Comparison of ENCODE assay signal across 20 cellular contexts in the genomic region with DNA sequence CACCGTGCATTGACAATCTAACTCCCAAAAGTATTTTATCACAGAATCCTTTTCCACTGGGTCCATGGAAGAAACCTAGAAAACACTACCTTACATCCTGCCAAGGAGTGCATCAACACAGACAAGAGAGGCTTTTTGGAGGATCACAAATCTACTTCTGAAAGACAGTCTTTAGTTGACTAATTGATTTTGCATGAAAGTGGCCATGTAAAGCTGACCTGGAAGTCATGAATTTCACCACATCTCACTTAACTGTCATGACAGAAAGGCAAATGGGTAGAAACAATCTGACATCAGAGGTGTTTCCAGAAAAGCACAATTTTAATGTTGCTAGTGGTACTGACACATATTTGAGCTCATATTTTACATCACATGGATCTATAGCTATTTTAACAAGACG.
DNase-seq lines count a peak whose midpoint lies in the region; ATAC-seq and TF ChIP-seq lines count a peak whose summit lies in the region.
"Had no signal": no experiment of that assay in that cellular context is flagged by ENCODE, and none has a peak within 500 bp of the region (broad histone marks: within the 10 kb centered on the region; RNA-seq: fewer than 3 reads in every experiment).

No MANE protein-coding gene starts in this region.

- H3K9me3 ChIP-seq in breast epithelium (no peaks in the 10 kb centered on the region), mammary epithelial cell (replicated peaks; ENCODE audit: insufficient read depth, low read length) (no peaks in the 10 kb centered on the region), gastrocnemius medialis (no peaks in the 10 kb centered on the region)

- no peak for TF ChIP-seq POLR2A in breast epithelium (IDR thresholded peaks at IDR 0.05)
- no peak for TF ChIP-seq POLR2A in gastrocnemius medialis (IDR thresholded peaks at IDR 0.05)

- H3K4me2 ChIP-seq in mammary epithelial cell (ENCODE audit: insufficient read depth, low read depth, low read length), result no peak overlapping the region

- peak overlapping the region; percentile 62 for H3K27ac Mint-ChIP-seq in T-helper 1 cell treated with Interleukin-12 subunit alpha and Interleukin-12 subunit beta and Interleukin-4 antibody, amounts not matched to agents 30 μg/mL and 1 μg/mL, for 36 hours
- H3K27ac Mint-ChIP-seq in activated CD8-positive, alpha-beta T cell treated with anti-CD3 and anti-CD28 coated beads for 36 hours, result no peak overlapping the region

- H4K20me1 ChIP-seq in mammary epithelial cell (ENCODE audit: insufficient read depth, low read length), result no peaks in the 10 kb centered on the region

- no peaks in the 10 kb centered on the region for H3K79me2 ChIP-seq in mammary epithelial cell (ENCODE audit: insufficient read depth, low read length)

- H3K4me1 Mint-ChIP-seq in T-helper 1 cell treated with Interleukin-12 subunit alpha and Interleukin-12 subunit beta and Interleukin-4 antibody, amounts not matched to agents 30 μg/mL and 1 μg/mL, for 36 hours (ENCODE audit: low read depth), result peaks cover 27% of the 10 kb centered on the region
- peaks cover 29% of the 10 kb centered on the region for H3K4me1 Mint-ChIP-seq in activated CD8-positive, alpha-beta T cell treated with anti-CD3 and anti-CD28 coated beads for 36 hours (ENCODE audit: low read depth)

- H3K9me3 Mint-ChIP-seq in T-helper 1 cell treated with Interleukin-12 subunit alpha and Interleukin-12 subunit beta and Interleukin-4 antibody, amounts not matched to agents 30 μg/mL and 1 μg/mL, for 36 hours, result peaks cover 7% of the 10 kb centered on the region
- H3K9me3 Mint-ChIP-seq in activated CD8-positive, alpha-beta T cell treated with anti-CD3 and anti-CD28 coated beads for 36 hours, result peaks cover 4% of the 10 kb centered on the region

- H3K27me3 Mint-ChIP-seq in T-helper 1 cell treated with Interleukin-12 subunit alpha and Interleukin-12 subunit beta and Interleukin-4 antibody, amounts not matched to agents 30 μg/mL and 1 μg/mL, for 36 hours (ENCODE audit: low read depth), result no peaks in the 10 kb centered on the region
- no peaks in the 10 kb centered on the region for H3K27me3 Mint-ChIP-seq in activated CD8-positive, alpha-beta T cell treated with anti-CD3 and anti-CD28 coated beads for 36 hours

- no TSS peak for BruUV-seq in mammary epithelial cell (replicated peaks; lab: Mats Ljungman, UMichigan)

- peaks cover 11% of the 10 kb centered on the region for H3K36me3 Mint-ChIP-seq in T-helper 1 cell treated with Interleukin-12 subunit alpha and Interleukin-12 subunit beta and Interleukin-4 antibody, amounts not matched to agents 30 μg/mL and 1 μg/mL, for 36 hours (ENCODE audit: low read depth)
- peaks cover 12% of the 10 kb centered on the region for H3K36me3 Mint-ChIP-seq in activated CD8-positive, alpha-beta T cell treated with anti-CD3 and anti-CD28 coated beads for 36 hours (ENCODE audit: low read depth)

- POLR2A ChIA-PET in activated CD8-positive, alpha-beta T cell treated with anti-CD3 and anti-CD28 coated beads for 36 hours (lab: Charles Lee), result interaction anchor here (0.8 to 1.2 kb wide), 3 partner anchors 10 to 17 kb away, joined by 3 to 18 read pairs (median 3); no protein-coding TSS in a partner anchor

- intact Hi-C loops in breast epithelium (cut with DNase I; ENCODE audit: low total_unique reads), result no loop called here
- intact Hi-C loops in mammary epithelial cell (cut with micrococcal nuclease), result no loop called here
- intact Hi-C loops in activated CD8-positive, alpha-beta T cell treated with anti-CD3 and anti-CD28 coated beads for 36 hours (cut with micrococcal nuclease), result no loop called here
- intact Hi-C loops in gastrocnemius medialis (cut with DNase I; ENCODE audit: low total_unique reads), result no loop called here

- DNase-seq in T-helper 1 cell (no peak), breast epithelium (ENCODE audit: low spot score in 2 of 2) (no peak), mammary epithelial cell (no peak), gastrocnemius medialis (no peak)
- no peak for DNase-seq in activated CD8-positive, alpha-beta T cell treated with anti-CD3 and anti-CD28 coated beads for 36 hours
- no peak for DNase-seq in stimulated activated CD8-positive, alpha-beta memory T cell treated with anti-CD3 and anti-CD28 coated beads, Interleukin-4, amount 100 ng/mL, for 48 hours
- DNase-seq: AML-193, EL, KBM-7, NCI-H1105, NCI-H2081, NCI-H446 treated with DMSO at 0.1 percent for 48 hours, NCI-H69 had no signal

- 94% methylated on average over 2 of the region's 2 CpGs for WGBS in mammary epithelial cell (ENCODE audit: low coverage, missing lambda C conversion rate)

- peak; percentile 25 for ATAC-seq in activated CD8-positive, alpha-beta T cell treated with anti-CD3 and anti-CD28 coated beads for 36 hours
- ATAC-seq in gastrocnemius medialis (no peak), HG03175 (IDR thresholded peaks at IDR 0.05; ENCODE audit: unreplicated experiment) (no peak)
- ATAC-seq: HepG2, Panc1 had no signal

- H3K27ac ChIP-seq in breast epithelium (peak overlapping the region; percentile 14 to 78), mammary epithelial cell (ENCODE audit: insufficient read depth, low read depth, low read length) (no peak overlapping the region), gastrocnemius medialis (peak overlapping the region in 3 of 4 donors; percentile 52 to 65 (median 56))
- H3K27ac ChIP-seq: 22Rv1, C4-2B had no signal

- no peak overlapping the region for H3K9ac ChIP-seq in mammary epithelial cell (ENCODE audit: insufficient read depth, low read length)

- in situ Hi-C loops in mammary epithelial cell (cut with MboI; ENCODE audit: low sequenced_read_pairs in 2 of 2) (no loop called here), gastrocnemius medialis (cut with MboI; ENCODE audit: low sequenced_read_pairs in 4 of 4) (no loop called here)

- TF ChIP-seq CTCF in breast epithelium (IDR thresholded peaks at IDR 0.05), result no peak
- TF ChIP-seq CTCF in mammary epithelial cell (conservative IDR thresholded peaks at IDR 0.05 in 1 of 2, IDR thresholded peaks at IDR 0.05 in 1 of 2; ENCODE audit: extremely low read depth in 1 of 2, insufficient read depth in 1 of 2, low read depth in 1 of 2, low read length in 2 of 2), result no peak
- TF ChIP-seq CTCF in activated CD8-positive, alpha-beta T cell treated with anti-CD3 and anti-CD28 coated beads for 36 hours (IDR thresholded peaks at IDR 0.05), result no peak
- no peak for TF ChIP-seq CTCF in gastrocnemius medialis (IDR thresholded peaks at IDR 0.05 in 4 of 5, conservative IDR thresholded peaks at IDR 0.05 in 1 of 5)

- H3K4me3 ChIP-seq in breast epithelium (no peak overlapping the region), mammary epithelial cell (replicated peaks in 1 of 3; ENCODE audit: insufficient read depth in 1 of 3, low read depth in 2 of 3, low read length in 3 of 3) (no peak overlapping the region), gastrocnemius medialis (no peak overlapping the region)
- H3K4me3 ChIP-seq: GM12878 had no signal

- dilution Hi-C loops in mammary epithelial cell (cut with HindIII; ENCODE audit: low sequenced_read_pairs), result no loop called here

- no peaks in the 10 kb centered on the region for H3K27me3 ChIP-seq in breast epithelium
- H3K27me3 ChIP-seq in mammary epithelial cell (ENCODE audit: insufficient read depth, low read length), result no peaks in the 10 kb centered on the region
- H3K27me3 ChIP-seq in gastrocnemius medialis, result no peaks in the 10 kb centered on the region

- no peak overlapping the region for H3K4me3 Mint-ChIP-seq in T-helper 1 cell treated with Interleukin-12 subunit alpha and Interleukin-12 subunit beta and Interleukin-4 antibody, amounts not matched to agents 30 μg/mL and 1 μg/mL, for 36 hours
- H3K4me3 Mint-ChIP-seq in activated CD8-positive, alpha-beta T cell treated with anti-CD3 and anti-CD28 coated beads for 36 hours, result no peak overlapping the region

- H3K4me1 ChIP-seq in breast epithelium (no peaks in the 10 kb centered on the region), mammary epithelial cell (ENCODE audit: insufficient read depth, low read length) (peaks cover 7% of the 10 kb centered on the region), gastrocnemius medialis (peaks cover 0 to 12% of the 10 kb centered on the region in 2 donors)

- H3K36me3 ChIP-seq in breast epithelium, result no peaks in the 10 kb centered on the region
- H3K36me3 ChIP-seq in mammary epithelial cell (ENCODE audit: insufficient read depth, low read length), result no peaks in the 10 kb centered on the region
- no peaks in the 10 kb centered on the region for H3K36me3 ChIP-seq in gastrocnemius medialis

- no peak overlapping the region for H2AFZ ChIP-seq in mammary epithelial cell (ENCODE audit: low read depth, low read length)

- CTCF ChIA-PET in mammary epithelial cell (lab: Charles Lee; ENCODE audit: low non-redundant PET), result no interaction called here
- CTCF ChIA-PET in activated CD8-positive, alpha-beta T cell treated with anti-CD3 and anti-CD28 coated beads for 36 hours (lab: Charles Lee), result interaction anchor here (0.7 to 1.2 kb wide), 4 partner anchors 12 to 23 kb away, joined by 3 to 8 read pairs (median 4); no protein-coding TSS in a partner anchor
